Comparison of ENCODE assay signal across 37 cellular contexts in the genomic region with DNA sequence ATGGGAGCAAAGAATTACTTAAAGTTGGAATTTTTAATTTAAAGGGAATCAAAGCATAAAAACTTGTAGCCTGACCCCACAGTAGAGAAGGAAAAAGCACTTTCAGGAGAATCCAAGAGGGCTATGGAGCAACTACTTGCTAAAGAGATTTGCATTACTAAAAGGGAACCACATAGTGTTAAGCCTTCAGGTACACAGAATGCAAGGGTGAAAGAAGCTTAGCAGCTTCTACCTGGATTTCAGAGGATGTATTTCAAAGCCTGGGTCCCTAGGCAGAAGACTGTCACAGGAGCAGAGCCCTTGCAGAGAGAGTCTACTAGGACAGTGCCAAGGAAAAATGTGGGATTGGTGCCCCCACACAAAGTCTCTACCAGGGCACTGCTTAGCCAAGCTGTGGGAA.
"Had no signal": no experiment of that assay in that cellular context is flagged by ENCODE, and none has a peak within 500 bp of the region (broad histone marks: within the 10 kb centered on the region; RNA-seq: fewer than 3 reads in every experiment).

No MANE protein-coding gene starts in this region.

- H3K27me3 Mint-ChIP-seq: activated B cell treated with CpG ODN at 0.5 μM for 24 hours; activated CD4-positive, alpha-beta memory T cell treated with anti-CD3 and anti-CD28 coated beads, Interleukin-2, amount 10 ng/mL, durations not matched to agents 7 days and 5 days; activated CD4-positive, alpha-beta T cell treated with anti-CD3 and anti-CD28 coated beads, Interleukin-2, amount 10 ng/mL, durations not matched to agents 7 days and 5 days; activated CD8-positive, alpha-beta memory T cell treated with anti-CD3 and anti-CD28 coated beads, Interleukin-2, amount 10 ng/mL, durations not matched to agents 7 days and 5 days; activated naive CD4-positive, alpha-beta T cell treated with anti-CD3 and anti-CD28 coated beads, Interleukin-2, amount 10 ng/mL, durations not matched to agents 7 days and 5 days; activated naive CD4-positive, alpha-beta T cell treated with anti-CD3 and anti-CD28 coated beads, Interleukin-2, amount 50 U/mL, for 24 hours; activated naive CD8-positive, alpha-beta T cell; activated naive CD8-positive, alpha-beta T cell treated with anti-CD3 and anti-CD28 coated beads, Interleukin-2, amount 10 ng/mL, durations not matched to agents 7 days and 5 days; activated naive CD8-positive, alpha-beta T cell treated with anti-CD3 and anti-CD28 coated beads, Interleukin-2, amount 50 U/mL, for 24 hours; activated T-cell treated with anti-CD3 and anti-CD28 coated beads, Interleukin-2, amount 50 U/mL, for 24 hours; brain; central memory CD8-positive, alpha-beta T cell had no signal

- ATAC-seq: activated CD8-positive, alpha-beta memory T cell treated with anti-CD3 and anti-CD28 coated beads, Interleukin-2, amount 10 ng/mL, durations not matched to agents 7 days and 5 days; activated CD8-positive, alpha-beta T cell treated with anti-CD3 and anti-CD28 coated beads, Interleukin-2, amount 10 ng/mL, durations not matched to agents 7 days and 5 days; activated naive CD8-positive, alpha-beta T cell treated with anti-CD3 and anti-CD28 coated beads, Interleukin-2, amount 50 U/mL, for 24 hours had no signal

- FAIRE-seq: bronchial epithelial cell, TTC549 had no signal

- H3K36me3 ChIP-seq: ascending aorta, cardiac muscle cell had no signal

- DNase-seq: activated B cell treated with CpG ODN at 0.5 μM for 24 hours; activated CD4-positive, alpha-beta memory T cell treated with anti-CD3 and anti-CD28 coated beads, Interleukin-2, amount 10 ng/mL, durations not matched to agents 7 days and 5 days; activated CD4-positive, alpha-beta T cell treated with anti-CD3 and anti-CD28 coated beads for 48 hours; activated CD4-positive, alpha-beta T cell treated with anti-CD3 and anti-CD28 coated beads, Interleukin-2, amount 10 ng/mL, durations not matched to agents 7 days and 5 days; activated CD4-positive, alpha-beta T cell treated with anti-CD3 and anti-CD28 coated beads, Interleukin-2, amount 50 U/mL, for 48 hours; activated CD4-positive, CD25-positive, alpha-beta regulatory T cell treated with anti-CD3 and anti-CD28 coated beads, Interleukin-2, amount 50 U/mL, for 72 hours; activated CD8-positive, alpha-beta memory T cell treated with anti-CD3 and anti-CD28 coated beads for 24 hours; activated CD8-positive, alpha-beta memory T cell treated with anti-CD3 and anti-CD28 coated beads, Interleukin-2, amount 10 ng/mL, durations not matched to agents 7 days and 5 days; activated CD8-positive, alpha-beta memory T cell treated with anti-CD3 and anti-CD28 coated beads, Interleukin-2, amount 50 U/mL, for 48 hours; activated CD8-positive, alpha-beta T cell treated with anti-CD3 and anti-CD28 coated beads, Interleukin-2, amount 10 ng/mL, durations not matched to agents 7 days and 5 days; activated effector memory CD4-positive, alpha-beta T cell treated with Interleukin-2 at 50 U/mL for 16 hours; activated gamma-delta T cell; activated naive CD4-positive, alpha-beta T cell treated with anti-CD3 and anti-CD28 coated beads, Interleukin-2, amount 10 ng/mL, durations not matched to agents 7 days and 5 days; activated naive CD4-positive, alpha-beta T cell treated with Interleukin-2 at 50 U/mL for 16 hours; activated naive CD8-positive, alpha-beta T cell treated with anti-CD3 and anti-CD28 coated beads, Interleukin-2, amount 10 ng/mL, durations not matched to agents 7 days and 5 days; activated naive CD8-positive, alpha-beta T cell treated with anti-CD3 and anti-CD28 coated beads, Interleukin-2, amount 50 U/mL, for 24 hours; activated T-cell treated with anti-CD3 and anti-CD28 coated beads, Interleukin-2, amount 50 U/mL, for 24 hours; activated T-cell treated with anti-CD3 and anti-CD28 coated beads, Interleukin-2, amount 50 U/mL, for 48 hours; amygdala; anterior cingulate cortex; caudate nucleus; cerebellar nuclear complex; T-helper 1 cell; T-helper 2 cell; T-helper 9 cell had no signal

- H3K4me3 ChIP-seq: ascending aorta, cardiac muscle cell had no signal

- H3K27ac Mint-ChIP-seq: activated B cell treated with CpG ODN at 0.5 μM for 24 hours; activated CD4-positive, alpha-beta memory T cell treated with anti-CD3 and anti-CD28 coated beads, Interleukin-2, amount 10 ng/mL, durations not matched to agents 7 days and 5 days; activated CD4-positive, alpha-beta T cell treated with anti-CD3 and anti-CD28 coated beads, Interleukin-2, amount 10 ng/mL, durations not matched to agents 7 days and 5 days; activated CD8-positive, alpha-beta memory T cell treated with anti-CD3 and anti-CD28 coated beads, Interleukin-2, amount 10 ng/mL, durations not matched to agents 7 days and 5 days; activated CD8-positive, alpha-beta T cell treated with anti-CD3 and anti-CD28 coated beads, Interleukin-2, amount 10 ng/mL, durations not matched to agents 7 days and 5 days; activated naive CD4-positive, alpha-beta T cell treated with anti-CD3 and anti-CD28 coated beads, Interleukin-2, amount 10 ng/mL, durations not matched to agents 7 days and 5 days; activated naive CD4-positive, alpha-beta T cell treated with anti-CD3 and anti-CD28 coated beads, Interleukin-2, amount 50 U/mL, for 24 hours; activated naive CD8-positive, alpha-beta T cell; activated naive CD8-positive, alpha-beta T cell treated with anti-CD3 and anti-CD28 coated beads, Interleukin-2, amount 10 ng/mL, durations not matched to agents 7 days and 5 days; activated naive CD8-positive, alpha-beta T cell treated with anti-CD3 and anti-CD28 coated beads, Interleukin-2, amount 50 U/mL, for 24 hours; activated T-cell treated with anti-CD3 and anti-CD28 coated beads, Interleukin-2, amount 50 U/mL, for 24 hours; activated T-helper 2 cell treated with anti-CD3 and anti-CD28 coated beads, Interferon-gamma antibody, Interleukin-2, Interleukin-4, amounts not matched to agents 10 μg/mL and 5 μg/mL and 100 μg/mL, durations not matched to agents 14 hours and 24 hours and 36 hours; brain; T-helper 1 cell treated with Interleukin-12 subunit alpha and Interleukin-12 subunit beta and Interleukin-4 antibody, amounts not matched to agents 30 μg/mL and 1 μg/mL, for 36 hours; T-helper 2 cell treated with Interferon-gamma antibody and Interleukin-4, amounts not matched to agents 5 μg/mL and 100 μg/mL, for 36 hours had no signal

- H3K27me3 ChIP-seq: ascending aorta, cardiac muscle cell had no signal

- H3K4me1 Mint-ChIP-seq: activated B cell treated with CpG ODN at 0.5 μM for 24 hours; activated CD4-positive, alpha-beta memory T cell treated with anti-CD3 and anti-CD28 coated beads, Interleukin-2, amount 10 ng/mL, durations not matched to agents 7 days and 5 days; activated CD4-positive, alpha-beta T cell treated with anti-CD3 and anti-CD28 coated beads, Interleukin-2, amount 10 ng/mL, durations not matched to agents 7 days and 5 days; activated CD8-positive, alpha-beta memory T cell treated with anti-CD3 and anti-CD28 coated beads, Interleukin-2, amount 10 ng/mL, durations not matched to agents 7 days and 5 days; activated naive CD4-positive, alpha-beta T cell treated with anti-CD3 and anti-CD28 coated beads, Interleukin-2, amount 10 ng/mL, durations not matched to agents 7 days and 5 days; activated naive CD4-positive, alpha-beta T cell treated with anti-CD3 and anti-CD28 coated beads, Interleukin-2, amount 50 U/mL, for 24 hours; activated naive CD8-positive, alpha-beta T cell treated with anti-CD3 and anti-CD28 coated beads, Interleukin-2, amount 10 ng/mL, durations not matched to agents 7 days and 5 days; activated naive CD8-positive, alpha-beta T cell treated with anti-CD3 and anti-CD28 coated beads, Interleukin-2, amount 50 U/mL, for 24 hours; brain; central memory CD8-positive, alpha-beta T cell had no signal

- H3K9me3 ChIP-seq: ascending aorta had no signal

- H3K4me1 ChIP-seq: ascending aorta had no signal

- H3K4me3 Mint-ChIP-seq: activated B cell treated with CpG ODN at 0.5 μM for 24 hours; activated CD4-positive, alpha-beta memory T cell treated with anti-CD3 and anti-CD28 coated beads, Interleukin-2, amount 10 ng/mL, durations not matched to agents 7 days and 5 days; activated CD4-positive, alpha-beta T cell treated with anti-CD3 and anti-CD28 coated beads, Interleukin-2, amount 10 ng/mL, durations not matched to agents 7 days and 5 days; activated CD8-positive, alpha-beta memory T cell treated with anti-CD3 and anti-CD28 coated beads, Interleukin-2, amount 10 ng/mL, durations not matched to agents 7 days and 5 days; activated CD8-positive, alpha-beta T cell treated with anti-CD3 and anti-CD28 coated beads, Interleukin-2, amount 10 ng/mL, durations not matched to agents 7 days and 5 days; activated naive CD4-positive, alpha-beta T cell treated with anti-CD3 and anti-CD28 coated beads, Interleukin-2, amount 10 ng/mL, durations not matched to agents 7 days and 5 days; activated naive CD4-positive, alpha-beta T cell treated with anti-CD3 and anti-CD28 coated beads, Interleukin-2, amount 50 U/mL, for 24 hours; activated naive CD8-positive, alpha-beta T cell; activated naive CD8-positive, alpha-beta T cell treated with anti-CD3 and anti-CD28 coated beads, Interleukin-2, amount 10 ng/mL, durations not matched to agents 7 days and 5 days; activated naive CD8-positive, alpha-beta T cell treated with anti-CD3 and anti-CD28 coated beads, Interleukin-2, amount 50 U/mL, for 24 hours; activated T-cell treated with anti-CD3 and anti-CD28 coated beads, Interleukin-2, amount 50 U/mL, for 24 hours; brain; central memory CD8-positive, alpha-beta T cell; T-helper 1 cell treated with Interleukin-12 subunit alpha and Interleukin-12 subunit beta and Interleukin-4 antibody, amounts not matched to agents 30 μg/mL and 1 μg/mL, for 36 hours; T-helper 2 cell treated with Interferon-gamma antibody and Interleukin-4, amounts not matched to agents 5 μg/mL and 100 μg/mL, for 36 hours had no signal

- H3K36me3 Mint-ChIP-seq: activated CD8-positive, alpha-beta memory T cell treated with anti-CD3 and anti-CD28 coated beads, Interleukin-2, amount 10 ng/mL, durations not matched to agents 7 days and 5 days; activated naive CD4-positive, alpha-beta T cell treated with anti-CD3 and anti-CD28 coated beads, Interleukin-2, amount 10 ng/mL, durations not matched to agents 7 days and 5 days; activated naive CD4-positive, alpha-beta T cell treated with anti-CD3 and anti-CD28 coated beads, Interleukin-2, amount 50 U/mL, for 24 hours; activated naive CD8-positive, alpha-beta T cell; activated naive CD8-positive, alpha-beta T cell treated with anti-CD3 and anti-CD28 coated beads, Interleukin-2, amount 10 ng/mL, durations not matched to agents 7 days and 5 days; brain had no signal

- H3K27ac ChIP-seq: ascending aorta, cardiac muscle cell, VCaP had no signal
